8 cellular contexts compared by ENCODE assay signal in genomic region chr14:91892918-91893527, GRCh38. TPM values are rescaled to one million over a fixed set of nuclear protein-coding genes. Genes with fewer than 3 reads are reported as not detected.
DNase-seq lines count a peak whose midpoint lies in the region; ATAC-seq and TF ChIP-seq lines count a peak whose summit lies in the region.

No MANE protein-coding gene starts in this region.

- H3K36me3 Mint-ChIP-seq in Calu3 (ENCODE audit: insufficient read depth, unreplicated experiment): peaks cover 9% of the 10 kb centered on the region

- CTCF ChIA-PET in Calu3 (lab: Charles Lee): no interaction called here

- no peaks in the 10 kb centered on the region for H3K27me3 ChIP-seq in HAP-1 (ENCODE audit: low read depth)
- H3K27me3 ChIP-seq in WERI-Rb-1 (ENCODE audit: insufficient read depth, low read depth, severe bottlenecking): no peaks in the 10 kb centered on the region

- in situ Hi-C loops in HAP-1 (cut with MboI; ENCODE audit: low sequenced_read_pairs): no loop called here

- TF ChIP-seq CTCF in Calu3 (IDR thresholded peaks at IDR 0.05; ENCODE audit: unreplicated experiment): peak; percentile 36
- peak; percentile 78 for TF ChIP-seq CTCF in WERI-Rb-1 (IDR thresholded peaks at IDR 0.05; ENCODE audit: low read depth, low read length)

- no peaks in the 10 kb centered on the region for H3K27me3 Mint-ChIP-seq in Calu3 (ENCODE audit: unreplicated experiment)

- no peak overlapping the region for H3K27ac ChIP-seq in WERI-Rb-1

- H3K9me3 Mint-ChIP-seq in Calu3 (ENCODE audit: low read depth, unreplicated experiment): no peaks in the 10 kb centered on the region

- ATAC-seq in HG03565 (IDR thresholded peaks at IDR 0.05; ENCODE audit: unreplicated experiment): no peak
- no peak for ATAC-seq in HG03460 (IDR thresholded peaks at IDR 0.05; ENCODE audit: unreplicated experiment)

- intact Hi-C loops in Calu3 (cut with micrococcal nuclease; ENCODE audit: unreplicated experiment): no loop called here

- H3K36me3 ChIP-seq in HAP-1 (replicated peaks) (no peaks in the 10 kb centered on the region), WERI-Rb-1 (no peaks in the 10 kb centered on the region)

- no peak overlapping the region for H3K27ac Mint-ChIP-seq in Calu3 (ENCODE audit: unreplicated experiment)

- H3K9me3 ChIP-seq in HAP-1 (no peaks in the 10 kb centered on the region), WERI-Rb-1 (ENCODE audit: severe bottlenecking) (no peaks in the 10 kb centered on the region)

- no TSS peak for BruUV-seq in Calu3 (replicated peaks; lab: Mats Ljungman, UMichigan)

- no peak overlapping the region for H3K4me3 Mint-ChIP-seq in Calu3 (ENCODE audit: low read depth, unreplicated experiment)

- DNase-seq in Calu3 (peak; percentile 44), HAP-1 (ENCODE audit: low spot score in 2 of 2) (peak; percentile 30 to 72), WERI-Rb-1 (peak; percentile 48), inferior parietal cortex (ENCODE audit: extremely low spot score) (peak; percentile 32), NCI-H2029 treated with DMSO at 0.1 percent for 48 hours (lab: John Stamatoyannopoulos, UW) (no peak), HK-2 (ENCODE audit: unreplicated experiment) (no peak)

- no peak overlapping the region for H3K4me3 ChIP-seq in HAP-1
- H3K4me3 ChIP-seq in WERI-Rb-1 (ENCODE audit: low read depth, low read length): no peak overlapping the region

- H3K4me1 ChIP-seq in HAP-1: no peaks in the 10 kb centered on the region

- peaks cover 13% of the 10 kb centered on the region for H3K4me1 Mint-ChIP-seq in Calu3 (ENCODE audit: low read depth, unreplicated experiment)

RNA-seq across cellular contexts. Expression of gene TC2N, which starts 25.7 kb away (rescaled TPM):
- 82.7 and 86.6 TPM in 2 replicates for total RNA-seq in Calu3 (2022)

RNA-seq across cellular contexts. Expression of gene FBLN5, which starts 54.5 kb away (rescaled TPM):
- total RNA-seq in Calu3 (2022): 0.39 and 0.90 TPM in 2 replicates

Comparison
In these comparisons a context has a peak if more than half of its experiments do, and no peak if none do; other contexts are left out.
1. DNase-seq: peak in Calu3 (single experiment), HAP-1 (2 of 2), WERI-Rb-1 (single experiment) and inferior parietal cortex (single experiment); none in NCI-H2029 treated with DMSO at 0.1 percent for 48 hours (single experiment) and HK-2 (single experiment).